13 cellular contexts compared by ENCODE assay signal in the genomic region with DNA sequence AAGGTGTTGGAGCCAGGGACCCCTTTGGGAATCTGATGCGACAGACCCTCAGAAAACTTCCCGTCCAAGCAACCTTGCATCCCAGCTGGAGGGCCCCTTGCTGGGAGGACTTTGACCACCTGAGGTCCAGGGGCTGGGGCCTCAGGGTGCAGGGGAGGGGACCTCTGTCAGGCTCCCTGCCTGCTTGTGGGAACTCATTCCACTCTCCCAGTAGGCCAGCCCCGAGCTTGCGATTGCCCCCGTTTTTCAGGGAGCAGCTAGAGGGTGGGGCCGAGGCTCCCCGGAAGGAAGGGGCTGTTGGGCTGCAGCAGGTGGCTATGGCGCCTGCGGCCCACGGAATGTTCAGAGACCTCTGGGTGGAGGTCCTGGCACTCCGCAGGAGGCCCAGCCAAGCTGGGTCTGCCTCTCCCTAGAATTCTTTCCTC. TPM values are rescaled to one million over a fixed set of nuclear protein-coding genes. Genes with fewer than 3 reads are reported as not detected.
A peak's percentile ranks its signal among the peaks of the same experiment; 100 is the strongest.
DNase-seq lines count a peak whose midpoint lies in the region; TF ChIP-seq lines count a peak whose summit lies in the region.
"Had no signal": no experiment of that assay in that cellular context is flagged by ENCODE, and none has a peak within 500 bp of the region (broad histone marks: within the 10 kb centered on the region; RNA-seq: fewer than 3 reads in every experiment).

No MANE protein-coding gene starts in this region.

- peaks cover 26% of the 10 kb centered on the region; the same call in 1 of the 2 replicates for H3K79me2 ChIP-seq in H9 (ENCODE audit: insufficient read depth, low read length)

- H3K27me3 Mint-ChIP-seq in H9 (ENCODE audit: low read depth), result peaks cover 2% of the 10 kb centered on the region
- H3K27me3 Mint-ChIP-seq in mesothelial cell of epicardium (ENCODE audit: low read depth), result no peaks in the 10 kb centered on the region
- no peaks in the 10 kb centered on the region for H3K27me3 Mint-ChIP-seq in activated naive CD4-positive, alpha-beta T cell treated with anti-CD3 and anti-CD28 coated beads for 36 hours (ENCODE audit: low read depth)

- no peak overlapping the region for H2AFZ ChIP-seq in H9 (ENCODE audit: low read length)

- H3K27ac ChIP-seq in H9 (ENCODE audit: insufficient read length, low read depth, low read length) (no peak overlapping the region), duodenal mucosa (ENCODE audit: low read depth, low read length) (peak overlapping the region; percentile 73), subcutaneous abdominal adipose tissue (ENCODE audit: low read depth, low read length) (peak overlapping the region; percentile 59)

- H2AK5ac ChIP-seq in H9 (ENCODE audit: insufficient read length, low read length), result no peak overlapping the region

- no peaks in the 10 kb centered on the region for H3K9me3 Mint-ChIP-seq in H9
- H3K9me3 Mint-ChIP-seq in mesothelial cell of epicardium, result no peaks in the 10 kb centered on the region
- no peaks in the 10 kb centered on the region for H3K9me3 Mint-ChIP-seq in activated naive CD4-positive, alpha-beta T cell treated with anti-CD3 and anti-CD28 coated beads for 36 hours
- H3K9me3 Mint-ChIP-seq: activated naive CD8-positive, alpha-beta T cell treated with anti-CD3 and anti-CD28 coated beads, Interleukin-2, amount 50 U/mL, for 24 hours; T-helper 2 cell treated with Interferon-gamma antibody and Interleukin-4, amounts not matched to agents 5 μg/mL and 100 μg/mL, for 36 hours had no signal

- no peak overlapping the region for H2BK5ac ChIP-seq in H9 (ENCODE audit: insufficient read length, low read length)

- no peaks in the 10 kb centered on the region for H3K36me3 Mint-ChIP-seq in H9 (ENCODE audit: insufficient read depth in 1 of 3, low read depth in 3 of 3)
- no peaks in the 10 kb centered on the region for H3K36me3 Mint-ChIP-seq in mesothelial cell of epicardium
- H3K36me3 Mint-ChIP-seq in activated naive CD4-positive, alpha-beta T cell treated with anti-CD3 and anti-CD28 coated beads for 36 hours (ENCODE audit: low read depth), result no peaks in the 10 kb centered on the region

- H3K4ac ChIP-seq in H9 (ENCODE audit: low read depth, low read length), result no peak overlapping the region

- H2BK15ac ChIP-seq in H9 (ENCODE audit: low read depth, low read length), result no peak overlapping the region

- no peak overlapping the region for H2BK20ac ChIP-seq in H9 (ENCODE audit: low read depth, low read length, poor library complexity, severe bottlenecking)

- CTCF ChIA-PET in activated naive CD4-positive, alpha-beta T cell treated with anti-CD3 and anti-CD28 coated beads for 36 hours (lab: Charles Lee), result interaction anchor here (0.6 to 3.0 kb wide), 2 partner anchors 11 to 21 kb away, joined by 3 to 11 read pairs; no protein-coding TSS in a partner anchor

- H4K5ac ChIP-seq in H9 (ENCODE audit: insufficient read length, low read depth, low read length), result no peak overlapping the region

- H3K4me1 ChIP-seq in H9 (ENCODE audit: insufficient read depth, low read length) (no peaks in the 10 kb centered on the region; the same call in 1 of the 2 replicates), duodenal mucosa (ENCODE audit: control insufficient read depth in 1 of 2, insufficient read depth in 2 of 2, low read length in 2 of 2) (peaks cover 48 to 65% of the 10 kb centered on the region in 2 donors), subcutaneous abdominal adipose tissue (ENCODE audit: control insufficient read depth in 5 of 5, insufficient read depth in 5 of 5, low read length in 5 of 5) (peaks cover 18 to 75% (median 70%) of the 10 kb centered on the region in 5 donors)

- peaks cover 10% of the 10 kb centered on the region for H4K20me1 ChIP-seq in H9 (ENCODE audit: control insufficient read depth, insufficient read depth, insufficient read length)

- no peak overlapping the region; a peak in 1 of 7 replicates for H3K27ac Mint-ChIP-seq in H9
- H3K27ac Mint-ChIP-seq in mesothelial cell of epicardium, result no peak overlapping the region
- H3K27ac Mint-ChIP-seq in activated naive CD4-positive, alpha-beta T cell treated with anti-CD3 and anti-CD28 coated beads for 36 hours, result no peak overlapping the region
- H3K27ac Mint-ChIP-seq: activated CD8-positive, alpha-beta T cell treated with anti-CD3 and anti-CD28 coated beads, Interleukin-2, amount 10 ng/mL, durations not matched to agents 7 days and 5 days; activated naive CD8-positive, alpha-beta T cell treated with anti-CD3 and anti-CD28 coated beads, Interleukin-2, amount 50 U/mL, for 24 hours; T-helper 2 cell treated with Interferon-gamma antibody and Interleukin-4, amounts not matched to agents 5 μg/mL and 100 μg/mL, for 36 hours had no signal

- peaks cover 13% of the 10 kb centered on the region for H3K79me1 ChIP-seq in H9 (ENCODE audit: insufficient read depth, low read depth, low read length, poor library complexity, severe bottlenecking)

- H4K8ac ChIP-seq in H9 (replicated peaks; ENCODE audit: insufficient read length, low read depth, low read length), result no peak overlapping the region

- no peak overlapping the region for H2BK12ac ChIP-seq in H9 (ENCODE audit: insufficient read length, low read depth, low read length)

- H3K18ac ChIP-seq in H9 (ENCODE audit: insufficient read length, low read depth, low read length), result no peak overlapping the region

- H3K4me1 Mint-ChIP-seq in H9, result peaks cover 16 to 20% of the 10 kb centered on the region in 2 experiments; a peak in 3 of 4 replicates
- H3K4me1 Mint-ChIP-seq in mesothelial cell of epicardium, result peaks cover 21% of the 10 kb centered on the region
- peaks cover 37% of the 10 kb centered on the region for H3K4me1 Mint-ChIP-seq in activated naive CD4-positive, alpha-beta T cell treated with anti-CD3 and anti-CD28 coated beads for 36 hours (ENCODE audit: low read depth)

- H3K23ac ChIP-seq in H9 (ENCODE audit: insufficient read length, low read depth, low read length), result no peak overlapping the region

- no peak overlapping the region for H2BK120ac ChIP-seq in H9 (ENCODE audit: low read depth, low read length, poor library complexity, severe bottlenecking)

- no peak overlapping the region for H3K9ac ChIP-seq in H9 (ENCODE audit: extremely low read depth, insufficient read length, low read length)
- H3K9ac ChIP-seq in duodenal mucosa (ENCODE audit: low read depth in 1 of 2, low read length in 2 of 2), result peak overlapping the region; percentile 85 to 98
- peak overlapping the region in 3 of 5 donors; percentile 30 to 99 (median 98) for H3K9ac ChIP-seq in subcutaneous abdominal adipose tissue (ENCODE audit: low read length in 5 of 5)

- H3K4me2 ChIP-seq in H9 (ENCODE audit: insufficient read depth, insufficient read length, low read length), result no peak overlapping the region

- H3K4me3 ChIP-seq in duodenal mucosa (ENCODE audit: low read depth in 1 of 2, low read length in 2 of 2) (peak overlapping the region; percentile 85 to 92), subcutaneous abdominal adipose tissue (ENCODE audit: low read depth in 1 of 5, low read length in 5 of 5) (peak overlapping the region in 4 of 5 donors; percentile 83 to 94 (median 90)), foreskin fibroblast (ENCODE audit: low read depth in 1 of 2, low read length in 2 of 2) (peak overlapping the region in 1 of 2 donors; percentile 79)

- H3K23me2 ChIP-seq in H9 (ENCODE audit: insufficient read length, low read depth, low read length, poor library complexity, severe bottlenecking), result peaks cover 20% of the 10 kb centered on the region

- no CpG with 5 or more reads among the region's 11 CpGs for WGBS in H9 (ENCODE audit: extremely low coverage, insufficient read length, low lambda C conversion rate)

- TF ChIP-seq CTCF in H9 (conservative IDR thresholded peaks at IDR 0.05) (no peak), mesothelial cell of epicardium (IDR thresholded peaks at IDR 0.05; ENCODE audit: unreplicated experiment) (no peak), foreskin fibroblast (IDR thresholded peaks at IDR 0.05; ENCODE audit: low read depth, low read length) (no peak)

- H3K14ac ChIP-seq in H9 (ENCODE audit: insufficient read depth, low read length), result no peak overlapping the region; the same call in 1 of the 2 replicates

- no peak overlapping the region for H3K56ac ChIP-seq in H9 (ENCODE audit: insufficient read length, low read depth, low read length)

- H3K36me3 ChIP-seq in duodenal mucosa (ENCODE audit: control insufficient read depth in 1 of 2, insufficient read depth in 2 of 2, low read length in 2 of 2), result peaks cover 6% of the 10 kb centered on the region in 2 donors
- no peaks in the 10 kb centered on the region for H3K36me3 ChIP-seq in subcutaneous abdominal adipose tissue (ENCODE audit: control insufficient read depth in 5 of 5, insufficient read depth in 5 of 5, low read length in 5 of 5)

- no peak overlapping the region for H3K4me3 Mint-ChIP-seq in H9
- peak overlapping the region; percentile 20 for H3K4me3 Mint-ChIP-seq in mesothelial cell of epicardium
- no peak overlapping the region for H3K4me3 Mint-ChIP-seq in activated naive CD4-positive, alpha-beta T cell treated with anti-CD3 and anti-CD28 coated beads for 36 hours
- H3K4me3 Mint-ChIP-seq: activated CD8-positive, alpha-beta T cell treated with anti-CD3 and anti-CD28 coated beads, Interleukin-2, amount 10 ng/mL, durations not matched to agents 7 days and 5 days had no signal

- H4K91ac ChIP-seq in H9 (ENCODE audit: insufficient read length, low read depth, low read length), result peak overlapping the region; percentile 64

- no peaks in the 10 kb centered on the region for H3K9me3 ChIP-seq in H9 (ENCODE audit: control insufficient read depth, low read depth, low read length)
- H3K9me3 ChIP-seq in duodenal mucosa (ENCODE audit: control insufficient read depth in 1 of 2, low read length in 2 of 2), result no peaks in the 10 kb centered on the region
- no peaks in the 10 kb centered on the region for H3K9me3 ChIP-seq in subcutaneous abdominal adipose tissue (ENCODE audit: control insufficient read depth in 5 of 5, low read length in 5 of 5)

- intact Hi-C loops in activated naive CD4-positive, alpha-beta T cell treated with anti-CD3 and anti-CD28 coated beads for 36 hours (cut with micrococcal nuclease), result no loop called here

- no peak overlapping the region for H3T11ph ChIP-seq in H9 (ENCODE audit: low read length)

- DNase-seq in H9, result no peak
- DNase-seq in mesothelial cell of epicardium (ENCODE audit: low spot score in 2 of 2, unreplicated experiment in 2 of 2), result peak in 1 of 2 experiments; percentile 11
- DNase-seq in activated naive CD4-positive, alpha-beta T cell treated with anti-CD3 and anti-CD28 coated beads for 36 hours, result no peak
- no peak for DNase-seq in foreskin fibroblast
- no peak for DNase-seq in DMS79 (lab: John Stamatoyannopoulos, UW)
- DNase-seq in Kasumi-1 (lab: John Stamatoyannopoulos, UW), result no peak
- DNase-seq: activated CD8-positive, alpha-beta T cell treated with anti-CD3 and anti-CD28 coated beads, Interleukin-2, amount 10 ng/mL, durations not matched to agents 7 days and 5 days; activated naive CD8-positive, alpha-beta T cell treated with anti-CD3 and anti-CD28 coated beads, Interleukin-2, amount 50 U/mL, for 24 hours; effector CD8-positive, alpha-beta T cell; nucleus accumbens had no signal

- H3K27me3 ChIP-seq in H9 (ENCODE audit: insufficient read depth, low read length) (no peaks in the 10 kb centered on the region), duodenal mucosa (ENCODE audit: control insufficient read depth in 1 of 2, insufficient read depth in 2 of 2, low read length in 2 of 2) (peaks cover 0 to 5% of the 10 kb centered on the region in 2 donors), subcutaneous abdominal adipose tissue (ENCODE audit: control insufficient read depth in 5 of 5, insufficient read depth in 4 of 5, low read length in 5 of 5) (no peaks in the 10 kb centered on the region)

RNA-seq across cellular contexts. Expression of gene GNA11, which starts 2.8 kb away (rescaled TPM):
- 23.1 and 24.0 TPM in 2 replicates for total RNA-seq in H9 (2021)
- 35.9 to 40.0 TPM (median 36.3 TPM) in 3 replicates for total RNA-seq in mesothelial cell of epicardium
- 10 to 100 TPM; 10.9 to 11.2 TPM for total RNA-seq in activated naive CD4-positive, alpha-beta T cell treated with anti-CD3 and anti-CD28 coated beads for 36 hours

RNA-seq across cellular contexts. Expression of gene TLE5, which starts 34.6 kb away (rescaled TPM):
- total RNA-seq in H9 (2021) (218 and 221 TPM in 2 replicates), mesothelial cell of epicardium (411 to 417 TPM (median 413 TPM) in 3 replicates)
- total RNA-seq in activated naive CD4-positive, alpha-beta T cell treated with anti-CD3 and anti-CD28 coated beads for 36 hours, result 100 to 1,000 TPM; 326 to 354 TPM

RNA-seq across cellular contexts. Expression of gene GNA15, which starts 38.9 kb away (rescaled TPM):
- total RNA-seq in H9 (2021), result 0.20 TPM in 1 of 2 replicates, not detected in the other
- 0.09 to 0.13 TPM (median 0.13 TPM) in 3 replicates for total RNA-seq in mesothelial cell of epicardium
- 10 to 100 TPM; 26.6 to 28.4 TPM for total RNA-seq in activated naive CD4-positive, alpha-beta T cell treated with anti-CD3 and anti-CD28 coated beads for 36 hours

Comparison
In these comparisons a context has a peak if more than half of its experiments do, and no peak if none do; other contexts are left out.
1. RNA of gene GNA15, which starts 38.9 kb away (total RNA-seq): 26.6 to 28.4 TPM in activated naive CD4-positive, alpha-beta T cell treated with anti-CD3 and anti-CD28 coated beads for 36 hours; 0.09 to 0.13 TPM in mesothelial cell of epicardium and 0.20 TPM in H9; every median in the first group is over 10 times any median in the second.